2 cellular contexts compared by ENCODE assay signal in genomic region chr16:49405123-49405522, GRCh38.
TF ChIP-seq lines count a peak whose summit lies in the region.

No MANE protein-coding gene starts in this region.

TF ChIP-seq in WTC11, 78 proteins besides CTCF, POLR2A, EP300 and RAD21 (continued from another document and continues in another):
- TF ChIP-seq, protein P1, sequence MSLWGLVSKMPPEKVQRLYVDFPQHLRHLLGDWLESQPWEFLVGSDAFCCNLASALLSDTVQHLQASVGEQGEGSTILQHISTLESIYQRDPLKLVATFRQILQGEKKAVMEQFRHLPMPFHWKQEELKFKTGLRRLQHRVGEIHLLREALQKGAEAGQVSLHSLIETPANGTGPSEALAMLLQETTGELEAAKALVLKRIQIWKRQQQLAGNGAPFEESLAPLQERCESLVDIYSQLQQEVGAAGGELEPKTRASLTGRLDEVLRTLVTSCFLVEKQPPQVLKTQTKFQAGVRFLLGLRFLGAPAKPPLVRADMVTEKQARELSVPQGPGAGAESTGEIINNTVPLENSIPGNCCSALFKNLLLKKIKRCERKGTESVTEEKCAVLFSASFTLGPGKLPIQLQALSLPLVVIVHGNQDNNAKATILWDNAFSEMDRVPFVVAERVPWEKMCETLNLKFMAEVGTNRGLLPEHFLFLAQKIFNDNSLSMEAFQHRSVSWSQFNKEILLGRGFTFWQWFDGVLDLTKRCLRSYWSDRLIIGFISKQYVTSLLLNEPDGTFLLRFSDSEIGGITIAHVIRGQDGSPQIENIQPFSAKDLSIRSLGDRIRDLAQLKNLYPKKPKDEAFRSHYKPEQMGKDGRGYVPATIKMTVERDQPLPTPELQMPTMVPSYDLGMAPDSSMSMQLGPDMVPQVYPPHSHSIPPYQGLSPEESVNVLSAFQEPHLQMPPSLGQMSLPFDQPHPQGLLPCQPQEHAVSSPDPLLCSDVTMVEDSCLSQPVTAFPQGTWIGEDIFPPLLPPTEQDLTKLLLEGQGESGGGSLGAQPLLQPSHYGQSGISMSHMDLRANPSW (CRISPR knock-in tag; conservative IDR thresholded peaks at IDR 0.05; ENCODE audit: low read depth) = no peak
- TF ChIP-seq ZMAT4 (CRISPR knock-in tag; IDR thresholded peaks at IDR 0.05) (no peak), NFE2L1 (CRISPR knock-in tag; IDR thresholded peaks at IDR 0.05) (no peak), ATF6 (CRISPR knock-in tag; IDR thresholded peaks at IDR 0.05) (no peak), ZNF416 (CRISPR knock-in tag; IDR thresholded peaks at IDR 0.05) (no peak), TEAD4 (CRISPR knock-in tag; IDR thresholded peaks at IDR 0.05) (no peak), FOXP4 (CRISPR knock-in tag; IDR thresholded peaks at IDR 0.05) (no peak), OVOL2 (CRISPR knock-in tag; IDR thresholded peaks at IDR 0.05; ENCODE audit: borderline replicate concordance) (no peak)
- TF ChIP-seq, protein P2, sequence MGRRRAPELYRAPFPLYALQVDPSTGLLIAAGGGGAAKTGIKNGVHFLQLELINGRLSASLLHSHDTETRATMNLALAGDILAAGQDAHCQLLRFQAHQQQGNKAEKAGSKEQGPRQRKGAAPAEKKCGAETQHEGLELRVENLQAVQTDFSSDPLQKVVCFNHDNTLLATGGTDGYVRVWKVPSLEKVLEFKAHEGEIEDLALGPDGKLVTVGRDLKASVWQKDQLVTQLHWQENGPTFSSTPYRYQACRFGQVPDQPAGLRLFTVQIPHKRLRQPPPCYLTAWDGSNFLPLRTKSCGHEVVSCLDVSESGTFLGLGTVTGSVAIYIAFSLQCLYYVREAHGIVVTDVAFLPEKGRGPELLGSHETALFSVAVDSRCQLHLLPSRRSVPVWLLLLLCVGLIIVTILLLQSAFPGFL (CRISPR knock-in tag; IDR thresholded peaks at IDR 0.05; ENCODE audit: borderline replicate concordance) = no peak
- TF ChIP-seq, protein P3, sequence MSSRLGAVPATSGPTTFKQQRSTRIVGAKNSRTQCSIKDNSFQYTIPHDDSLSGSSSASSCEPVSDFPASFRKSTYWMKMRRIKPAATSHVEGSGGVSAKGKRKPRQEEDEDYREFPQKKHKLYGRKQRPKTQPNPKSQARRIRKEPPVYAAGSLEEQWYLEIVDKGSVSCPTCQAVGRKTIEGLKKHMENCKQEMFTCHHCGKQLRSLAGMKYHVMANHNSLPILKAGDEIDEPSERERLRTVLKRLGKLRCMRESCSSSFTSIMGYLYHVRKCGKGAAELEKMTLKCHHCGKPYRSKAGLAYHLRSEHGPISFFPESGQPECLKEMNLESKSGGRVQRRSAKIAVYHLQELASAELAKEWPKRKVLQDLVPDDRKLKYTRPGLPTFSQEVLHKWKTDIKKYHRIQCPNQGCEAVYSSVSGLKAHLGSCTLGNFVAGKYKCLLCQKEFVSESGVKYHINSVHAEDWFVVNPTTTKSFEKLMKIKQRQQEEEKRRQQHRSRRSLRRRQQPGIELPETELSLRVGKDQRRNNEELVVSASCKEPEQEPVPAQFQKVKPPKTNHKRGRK (CRISPR knock-in tag; IDR thresholded peaks at IDR 0.05; ENCODE audit: borderline replicate concordance) = no peak

TF ChIP-seq in HepG2, 621 proteins besides CTCF, POLR2A, EP300 and RAD21 (continued from another document):
- no peak for TF ChIP-seq TARDBP (CRISPR knock-in tag; IDR thresholded peaks at IDR 0.05)
- no peak for TF ChIP-seq ZNF720 (CRISPR knock-in tag; IDR thresholded peaks at IDR 0.05)
- no peak for TF ChIP-seq HNF1B (CRISPR knock-in tag; IDR thresholded peaks at IDR 0.05)
- TF ChIP-seq KAT2B (IDR thresholded peaks at IDR 0.05; ENCODE audit: borderline replicate concordance, low read depth, low read length) = no peak
- TF ChIP-seq FUBP1 (CRISPR knock-in tag; IDR thresholded peaks at IDR 0.05; ENCODE audit: borderline replicate concordance) = no peak
- no peak for TF ChIP-seq ZNF616 (CRISPR knock-in tag; IDR thresholded peaks at IDR 0.05; ENCODE audit: low read depth)
- no peak for TF ChIP-seq NKX3-1 (CRISPR knock-in tag; IDR thresholded peaks at IDR 0.05)
- no peak for TF ChIP-seq YEATS4 (CRISPR knock-in tag; IDR thresholded peaks at IDR 0.05; ENCODE audit: borderline replicate concordance)
- TF ChIP-seq HMGA1 (CRISPR knock-in tag; conservative IDR thresholded peaks at IDR 0.05) = no peak
- TF ChIP-seq HDAC2 (CRISPR knock-in tag; IDR thresholded peaks at IDR 0.05) = no peak
- TF ChIP-seq, protein P4, sequence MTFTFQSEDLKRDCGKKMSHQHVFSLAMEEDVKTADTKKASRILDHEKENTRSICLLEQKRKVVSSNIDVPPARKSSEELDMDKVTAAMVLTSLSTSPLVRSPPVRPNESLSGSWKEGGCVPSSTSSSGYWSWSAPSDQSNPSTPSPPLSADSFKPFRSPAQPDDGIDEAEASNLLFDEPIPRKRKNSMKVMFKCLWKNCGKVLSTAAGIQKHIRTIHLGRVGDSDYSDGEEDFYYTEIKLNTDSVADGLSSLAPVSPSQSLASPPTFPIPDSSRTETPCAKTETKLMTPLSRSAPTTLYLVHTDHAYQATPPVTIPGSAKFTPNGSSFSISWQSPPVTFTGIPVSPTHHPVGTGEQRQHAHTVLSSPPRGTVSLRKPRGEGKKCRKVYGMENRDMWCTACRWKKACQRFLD (CRISPR knock-in tag; IDR thresholded peaks at IDR 0.05; ENCODE audit: borderline replicate concordance) = no peak
- no peak for TF ChIP-seq ZFP82 (CRISPR knock-in tag; IDR thresholded peaks at IDR 0.05; ENCODE audit: borderline replicate concordance)
- TF ChIP-seq CC2D1A (CRISPR knock-in tag; IDR thresholded peaks at IDR 0.05) = no peak
- no peak for TF ChIP-seq SYNCRIP (IDR thresholded peaks at IDR 0.05; ENCODE audit: insufficient read depth, low read depth, low read length)
- TF ChIP-seq ZNF33B (CRISPR knock-in tag; IDR thresholded peaks at IDR 0.05) = no peak
- TF ChIP-seq PAX8 (CRISPR knock-in tag; IDR thresholded peaks at IDR 0.05; ENCODE audit: borderline replicate concordance) = no peak
